Comparison of ENCODE assay signal across 11 cellular contexts in genomic region chr1:96865731-96866684, GRCh38.
DNase-seq lines count a peak whose midpoint lies in the region; ATAC-seq lines count a peak whose summit lies in the region.
"Had no signal": no experiment of that assay in that cellular context is flagged by ENCODE, and none has a peak within 500 bp of the region (broad histone marks: within the 10 kb centered on the region; RNA-seq: fewer than 3 reads in every experiment).

No MANE protein-coding gene starts in this region.

- ATAC-seq in esophagus mucosa: peak; percentile 79
- no peak for ATAC-seq in HG02870 (IDR thresholded peaks at IDR 0.05; ENCODE audit: unreplicated experiment)

- DNase-seq in AG08396 (ENCODE audit: low spot score): peak; percentile 67
- DNase-seq in NCI-H226: peak; percentile 95
- peak; percentile 93 for DNase-seq in non-pigmented ciliary epithelial cell (ENCODE audit: low read depth)
- DNase-seq in UCSD-AML1 (lab: John Stamatoyannopoulos, UW; ENCODE audit: unreplicated experiment): no peak
- DNase-seq in activated T-cell treated with anti-CD3 and anti-CD28 coated beads for 4 hours: no peak
- no peak for DNase-seq in activated CD4-positive, alpha-beta T cell treated with anti-CD3 and anti-CD28 coated beads for 4 hours
- DNase-seq: Caco-2, cortex of kidney, NCI-H69 had no signal

Comparison
In these comparisons a context has a peak if more than half of its experiments do, and no peak if none do; other contexts are left out.
1. DNase-seq: peak in AG08396 (single experiment), NCI-H226 (single experiment) and non-pigmented ciliary epithelial cell (single experiment); none in UCSD-AML1 (single experiment), activated T-cell treated with anti-CD3 and anti-CD28 coated beads for 4 hours (single experiment) and activated CD4-positive, alpha-beta T cell treated with anti-CD3 and anti-CD28 coated beads for 4 hours (0 of 2).